ENCODE assay signal across 8 cellular contexts in the genomic region with DNA sequence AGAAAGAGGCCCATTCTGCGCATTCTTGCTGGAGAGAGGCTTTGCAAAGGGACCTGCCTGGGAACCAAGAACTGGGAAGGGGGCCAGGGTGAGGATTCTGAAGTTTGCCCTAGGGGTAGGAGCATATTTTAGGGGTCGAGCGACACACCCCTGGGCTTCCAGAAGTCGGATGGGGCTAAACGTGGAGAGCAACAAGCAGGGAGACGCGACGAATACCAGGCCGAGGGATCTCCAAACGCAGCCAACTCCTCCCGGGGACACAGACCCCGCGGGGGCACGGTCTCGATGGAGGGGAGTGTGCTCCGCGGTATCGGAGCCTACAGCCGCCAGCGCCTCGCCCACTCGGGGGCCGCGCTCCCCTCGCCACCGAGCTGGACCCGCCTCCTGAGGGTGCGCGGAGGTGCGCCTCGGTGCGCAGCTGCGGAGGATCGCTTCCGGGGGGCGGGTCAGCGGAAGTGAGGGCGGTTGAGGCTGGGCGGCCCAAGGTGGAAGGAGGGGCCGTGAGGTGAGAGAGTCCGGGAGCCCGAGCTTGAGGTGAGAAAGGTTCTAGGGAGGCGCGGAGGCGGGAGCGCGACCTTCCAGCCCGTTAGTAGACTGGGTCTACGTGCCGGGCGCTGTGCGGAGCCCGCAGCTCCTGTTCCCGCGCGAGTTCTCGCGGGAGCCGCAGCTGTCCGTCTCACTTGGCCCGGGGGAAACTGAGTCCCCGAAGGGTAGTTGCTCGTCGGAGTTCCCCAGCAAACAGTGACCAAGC. TPM values are rescaled to one million over a fixed set of nuclear protein-coding genes. Genes with fewer than 3 reads are reported as not detected.
DNase-seq lines count a peak whose midpoint lies in the region; ATAC-seq and FAIRE-seq lines count a peak whose summit lies in the region.

A gene (plus strand): TSS at position 459 of the 751 bp plus-strand sequence. CDS start 3,151 bp downstream, outside the sequence.

- peaks cover 21 to 47% (median 40%) of the 10 kb centered on the region in 4 donors for H3K4me1 Mint-ChIP-seq in naive thymus-derived CD8-positive, alpha-beta T cell

- no peaks in the 10 kb centered on the region for H3K9me3 Mint-ChIP-seq in naive thymus-derived CD8-positive, alpha-beta T cell

- POLR2A ChIA-PET in naive thymus-derived CD8-positive, alpha-beta T cell (lab: Charles Lee) = interaction anchor here (0.5 to 2.6 kb wide), 38 partner anchors 9 to 1255 kb away, joined by 3 to 30 read pairs (median 5); a partner anchor contains a TSS

- peak within 1 kb of the TSS; percentile 95 to 99 (median 97) for H3K27ac Mint-ChIP-seq in naive thymus-derived CD8-positive, alpha-beta T cell

- H3K36me3 Mint-ChIP-seq in naive thymus-derived CD8-positive, alpha-beta T cell = peaks cover 0 to 7% (median 0%) of the 10 kb centered on the region in 3 donors

- ATAC-seq in GM21447 (IDR thresholded peaks at IDR 0.05; ENCODE audit: unreplicated experiment) = peak; percentile 84
- peak; percentile 81 to 82 for ATAC-seq in naive thymus-derived CD8-positive, alpha-beta T cell

- FAIRE-seq in RCC 7860 (lab: Jason Lieb, UNC) = no peak

- no peaks in the 10 kb centered on the region for H3K27me3 Mint-ChIP-seq in naive thymus-derived CD8-positive, alpha-beta T cell

- H3K4me3 Mint-ChIP-seq in naive thymus-derived CD8-positive, alpha-beta T cell = peak within 1 kb of the TSS; percentile 91 to 99 (median 94)

- DNase-seq in DMS53 (lab: John Stamatoyannopoulos, UW) (peak; percentile 97), HuH-7 (ENCODE audit: low spot score) (peak; percentile 95), RCC 7860 (ENCODE audit: low spot score) (peak; percentile 63), activated T-helper 1 cell treated with Interleukin-2 at 50 U/mL for 16 hours (ENCODE audit: low read depth) (peak; percentile 90), fibroblast of gingiva (ENCODE audit: low read depth) (peak; percentile 69)
- peak; percentile 89 to 95 (median 92) for DNase-seq in naive thymus-derived CD8-positive, alpha-beta T cell
- DNase-seq in stimulated activated naive CD4-positive, alpha-beta T cell (lab: John Stamatoyannopoulos, UW) = peak; percentile 85 to 92 (median 90)

RNA-seq across cellular contexts. Expression of the gene that starts here (rescaled TPM):
- total RNA-seq in naive thymus-derived CD8-positive, alpha-beta T cell = 10 to 100 TPM; 50.0 to 56.4 TPM
- polyA plus RNA-seq in naive thymus-derived CD8-positive, alpha-beta T cell = 10 to 100 TPM; 34.3 to 42.6 (median 40.9) TPM

Comparison
In these comparisons a context has a peak if more than half of its experiments do, and no peak if none do; other contexts are left out.
1. Peak in every context shown above with its lines: DNase-seq and ATAC-seq.